7 cellular contexts compared by ENCODE assay signal in genomic region chr4:37892641-37893040, GRCh38. TPM values are rescaled to one million over a fixed set of nuclear protein-coding genes. Genes with fewer than 3 reads are reported as not detected.
DNase-seq lines count a peak whose midpoint lies in the region; ATAC-seq and TF ChIP-seq lines count a peak whose summit lies in the region.

No MANE protein-coding gene starts in this region.

- H3K36me3 Mint-ChIP-seq in activated CD8-positive, alpha-beta T cell treated with anti-CD3 and anti-CD28 coated beads for 36 hours (ENCODE audit: low read depth), result peaks cover 3% of the 10 kb centered on the region
- no peaks in the 10 kb centered on the region for H3K36me3 Mint-ChIP-seq in nephron (ENCODE audit: low read depth)

- peak overlapping the region; percentile 94 for H3K27ac Mint-ChIP-seq in activated CD8-positive, alpha-beta T cell treated with anti-CD3 and anti-CD28 coated beads for 36 hours
- H3K27ac Mint-ChIP-seq in nephron, result no peak overlapping the region

- no peaks in the 10 kb centered on the region for H3K9me3 Mint-ChIP-seq in activated CD8-positive, alpha-beta T cell treated with anti-CD3 and anti-CD28 coated beads for 36 hours
- no peaks in the 10 kb centered on the region for H3K9me3 Mint-ChIP-seq in nephron

- no peaks in the 10 kb centered on the region for H3K27me3 Mint-ChIP-seq in activated CD8-positive, alpha-beta T cell treated with anti-CD3 and anti-CD28 coated beads for 36 hours
- peaks cover 76% of the 10 kb centered on the region for H3K27me3 Mint-ChIP-seq in nephron (ENCODE audit: low read depth)

- intact Hi-C loops in activated CD8-positive, alpha-beta T cell treated with anti-CD3 and anti-CD28 coated beads for 36 hours (cut with micrococcal nuclease), result loop anchor here (2.0 to 10.0 kb wide), 4 partner anchors 35 to 142 kb away; no protein-coding TSS in a partner anchor

- H3K4me1 Mint-ChIP-seq in activated CD8-positive, alpha-beta T cell treated with anti-CD3 and anti-CD28 coated beads for 36 hours (ENCODE audit: low read depth), result peaks cover 54% of the 10 kb centered on the region
- H3K4me1 Mint-ChIP-seq in nephron, result peaks cover 4% of the 10 kb centered on the region

- CTCF ChIA-PET in activated CD8-positive, alpha-beta T cell treated with anti-CD3 and anti-CD28 coated beads for 36 hours (lab: Charles Lee), result interaction anchor here (0.6 to 2.9 kb wide), 6 partner anchors 10 to 142 kb away, joined by 3 to 19 read pairs (median 6); no protein-coding TSS in a partner anchor

- no peak for TF ChIP-seq CTCF in activated CD8-positive, alpha-beta T cell treated with anti-CD3 and anti-CD28 coated beads for 36 hours (IDR thresholded peaks at IDR 0.05)
- no peak for TF ChIP-seq CTCF in nephron (IDR thresholded peaks at IDR 0.05; ENCODE audit: unreplicated experiment in 3 of 3)

- peak overlapping the region; percentile 80 for H3K4me3 Mint-ChIP-seq in activated CD8-positive, alpha-beta T cell treated with anti-CD3 and anti-CD28 coated beads for 36 hours
- H3K4me3 Mint-ChIP-seq in nephron, result peak overlapping the region; percentile 61 to 82 (median 79)

- DNase-seq in activated CD8-positive, alpha-beta T cell treated with anti-CD3 and anti-CD28 coated beads for 36 hours, result peak; percentile 78
- DNase-seq in T1000 (lab: John Stamatoyannopoulos, UW) (no peak), middle frontal gyrus (ENCODE audit: extremely low spot score, low spot score) (no peak), midbrain (lab: John Stamatoyannopoulos, UW) (no peak)

- peak; percentile 47 for ATAC-seq in GM19438 (IDR thresholded peaks at IDR 0.05; ENCODE audit: low read depth, unreplicated experiment)
- peak; percentile 56 for ATAC-seq in HG03442 (IDR thresholded peaks at IDR 0.05; ENCODE audit: unreplicated experiment)
- peak; percentile 58 for ATAC-seq in activated CD8-positive, alpha-beta T cell treated with anti-CD3 and anti-CD28 coated beads for 36 hours

- POLR2A ChIA-PET in activated CD8-positive, alpha-beta T cell treated with anti-CD3 and anti-CD28 coated beads for 36 hours (lab: Charles Lee), result interaction anchor here (0.5 to 3.0 kb wide), 10 partner anchors 9 to 439 kb away, joined by 3 to 21 read pairs (median 3); partner anchors contain the start of gene PGM2

RNA-seq across cellular contexts. Expression of gene TBC1D1, which starts 1.8 kb away (rescaled TPM):
- total RNA-seq in activated CD8-positive, alpha-beta T cell treated with anti-CD3 and anti-CD28 coated beads for 36 hours, result 10 to 100 TPM; 79.4 to 91.4 TPM
